37 cellular contexts compared by ENCODE assay signal in the genomic region with DNA sequence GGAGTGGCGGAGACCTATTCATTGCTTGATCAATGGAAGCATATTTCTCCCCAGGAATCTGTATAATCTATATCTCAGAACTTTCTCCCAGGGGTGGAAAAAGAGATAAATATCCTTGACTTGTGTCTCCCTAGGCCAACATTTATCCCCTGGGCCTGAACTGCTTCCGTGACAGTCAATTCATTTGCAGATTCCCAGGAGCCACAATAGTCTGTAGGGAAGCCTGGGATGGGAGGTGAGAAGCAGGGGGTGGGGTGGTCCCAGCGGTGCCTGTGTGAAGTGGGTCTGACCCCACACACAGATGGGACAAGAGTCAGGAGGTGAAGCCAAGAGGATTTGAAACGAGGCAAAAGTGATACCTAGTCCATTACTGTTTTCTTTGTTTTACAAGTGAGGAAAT.
"Had no signal": no experiment of that assay in that cellular context is flagged by ENCODE, and none has a peak within 500 bp of the region (broad histone marks: within the 10 kb centered on the region; RNA-seq: fewer than 3 reads in every experiment).

No MANE protein-coding gene starts in this region.

- FAIRE-seq: astrocyte had no signal

- H3K36me3 Mint-ChIP-seq: activated naive CD4-positive, alpha-beta T cell treated with anti-CD3 and anti-CD28 coated beads, Interleukin-2, amount 10 ng/mL, durations not matched to agents 7 days and 5 days; activated naive CD4-positive, alpha-beta T cell treated with anti-CD3 and anti-CD28 coated beads, Interleukin-2, amount 50 U/mL, for 24 hours; activated naive CD4-positive, alpha-beta T cell treated with anti-CD3 and anti-CD28 coated beads, Interleukin-2, amount 50 U/mL, for 72 hours; activated naive CD8-positive, alpha-beta T cell; activated naive CD8-positive, alpha-beta T cell treated with anti-CD3 and anti-CD28 coated beads, Interleukin-2, amount 10 ng/mL, durations not matched to agents 7 days and 5 days; brain had no signal

- H3K4me1 ChIP-seq: adrenal gland, ascending aorta, body of pancreas, breast epithelium had no signal

- H3K4me1 Mint-ChIP-seq: activated naive CD4-positive, alpha-beta T cell treated with anti-CD3 and anti-CD28 coated beads, Interleukin-2, amount 10 ng/mL, durations not matched to agents 7 days and 5 days; activated naive CD4-positive, alpha-beta T cell treated with anti-CD3 and anti-CD28 coated beads, Interleukin-2, amount 50 U/mL, for 24 hours; activated naive CD8-positive, alpha-beta T cell treated with anti-CD3 and anti-CD28 coated beads, Interleukin-2, amount 10 ng/mL, durations not matched to agents 7 days and 5 days; activated naive CD8-positive, alpha-beta T cell treated with anti-CD3 and anti-CD28 coated beads, Interleukin-2, amount 50 U/mL, for 24 hours; activated T-helper 17 cell treated with anti-CD3 and anti-CD28 coated beads, Interleukin-2, amount 50 U/mL, for 72 hours; central memory CD8-positive, alpha-beta T cell had no signal

- DNase-seq: activated effector memory CD4-positive, alpha-beta T cell treated with anti-CD3 and anti-CD28 coated beads, Interleukin-2, amount 50 U/mL, for 16 hours; activated effector memory CD4-positive, alpha-beta T cell treated with Interleukin-2 at 50 U/mL for 16 hours; activated gamma-delta T cell; activated gamma-delta T cell treated with Interleukin-2 at 50 U/mL for 16 hours; activated naive CD4-positive, alpha-beta T cell; activated naive CD4-positive, alpha-beta T cell treated with anti-CD3 and anti-CD28 coated beads for 36 hours; activated naive CD4-positive, alpha-beta T cell treated with anti-CD3 and anti-CD28 coated beads, Interleukin-2, amount 10 ng/mL, durations not matched to agents 7 days and 5 days; activated naive CD4-positive, alpha-beta T cell treated with anti-CD3 and anti-CD28 coated beads, Interleukin-2, amount 50 U/mL, for 16 hours; activated naive CD4-positive, alpha-beta T cell treated with Interleukin-2 at 50 U/mL for 16 hours; activated naive CD8-positive, alpha-beta T cell treated with anti-CD3 and anti-CD28 coated beads, Interleukin-2, amount 10 ng/mL, durations not matched to agents 7 days and 5 days; activated naive CD8-positive, alpha-beta T cell treated with anti-CD3 and anti-CD28 coated beads, Interleukin-2, amount 50 U/mL, for 24 hours; activated T-cell treated with anti-CD3 and anti-CD28 coated beads, Interleukin-2, amount 50 U/mL, for 1 hour; activated T-cell treated with anti-CD3 and anti-CD28 coated beads, Interleukin-2, amount 50 U/mL, for 24 hours; activated T-cell treated with anti-CD3 and anti-CD28 coated beads, Interleukin-2, amount 50 U/mL, for 4 hours; activated T-cell treated with anti-CD3 and anti-CD28 coated beads, Interleukin-2, amount 50 U/mL, for 48 hours; activated T-cell treated with anti-CD3 and anti-CD28 coated beads, Interleukin-2, amount 50 U/mL, for 72 hours; adrenal gland; amniotic stem cell; amygdala; anterior cingulate cortex; body of pancreas; brain microvascular endothelial cell; caudate nucleus; central memory CD4-positive, alpha-beta T cell; cerebellar nuclear complex had no signal

- H3K9me3 ChIP-seq: adrenal gland, ascending aorta, body of pancreas, breast epithelium had no signal

- H3K27me3 ChIP-seq: adrenal gland, ascending aorta, brain microvascular endothelial cell, cardiac muscle cell had no signal

- H3K36me3 ChIP-seq: adrenal gland, ascending aorta, brain microvascular endothelial cell, breast epithelium, cardiac muscle cell had no signal

- ATAC-seq: activated naive CD4-positive, alpha-beta T cell treated with anti-CD3 and anti-CD28 coated beads, Interleukin-2, amount 50 U/mL, for 72 hours; activated naive CD8-positive, alpha-beta T cell treated with anti-CD3 and anti-CD28 coated beads, Interleukin-2, amount 50 U/mL, for 24 hours; activated T-cell treated with anti-CD3 and anti-CD28 coated beads, Interleukin-2, amount 50 U/mL, for 4 hours; activated T-cell treated with anti-CD3 and anti-CD28 coated beads, Interleukin-2, amount 50 U/mL, for 72 hours; activated T-helper 17 cell treated with anti-CD3 and anti-CD28 coated beads, Interleukin-2, amount 50 U/mL, for 72 hours; body of pancreas had no signal

- H3K27me3 Mint-ChIP-seq: activated naive CD4-positive, alpha-beta T cell treated with anti-CD3 and anti-CD28 coated beads, Interleukin-2, amount 10 ng/mL, durations not matched to agents 7 days and 5 days; activated naive CD8-positive, alpha-beta T cell treated with anti-CD3 and anti-CD28 coated beads, Interleukin-2, amount 10 ng/mL, durations not matched to agents 7 days and 5 days; activated naive CD8-positive, alpha-beta T cell treated with anti-CD3 and anti-CD28 coated beads, Interleukin-2, amount 50 U/mL, for 24 hours; activated T-cell treated with anti-CD3 and anti-CD28 coated beads, Interleukin-2, amount 50 U/mL, for 24 hours; brain; central memory CD8-positive, alpha-beta T cell had no signal

- H3K9me3 Mint-ChIP-seq: activated naive CD4-positive, alpha-beta T cell treated with anti-CD3 and anti-CD28 coated beads for 36 hours; activated naive CD4-positive, alpha-beta T cell treated with anti-CD3 and anti-CD28 coated beads, Interleukin-2, amount 10 ng/mL, durations not matched to agents 7 days and 5 days; activated naive CD4-positive, alpha-beta T cell treated with anti-CD3 and anti-CD28 coated beads, Interleukin-2, amount 50 U/mL, for 24 hours; activated naive CD8-positive, alpha-beta T cell treated with anti-CD3 and anti-CD28 coated beads, Interleukin-2, amount 10 ng/mL, durations not matched to agents 7 days and 5 days; activated T-cell treated with anti-CD3 and anti-CD28 coated beads, Interleukin-2, amount 50 U/mL, for 24 hours; activated T-cell treated with anti-CD3 and anti-CD28 coated beads, Interleukin-2, amount 50 U/mL, for 4 hours; activated T-helper 1 cell treated with anti-CD3 and anti-CD28 coated beads, Interleukin-12 subunit alpha, Interleukin-12 subunit beta, Interleukin-2, Interleukin-4 antibody, amounts not matched to agents 30 ng/mL and 10 ng/mL and 1 ng/mL, durations not matched to agents 14 hours and 24 hours and 36 hours; activated T-helper 17 cell treated with anti-CD3 and anti-CD28 coated beads, Interleukin-2, amount 50 U/mL, for 72 hours; activated T-helper 2 cell treated with anti-CD3 and anti-CD28 coated beads, Interferon-gamma antibody, Interleukin-2, Interleukin-4, amounts not matched to agents 10 μg/mL and 5 μg/mL and 100 μg/mL, durations not matched to agents 14 hours and 24 hours and 36 hours; brain had no signal

- H3K4me3 Mint-ChIP-seq: activated naive CD4-positive, alpha-beta T cell treated with anti-CD3 and anti-CD28 coated beads for 36 hours; activated naive CD4-positive, alpha-beta T cell treated with anti-CD3 and anti-CD28 coated beads, Interleukin-2, amount 10 ng/mL, durations not matched to agents 7 days and 5 days; activated naive CD4-positive, alpha-beta T cell treated with anti-CD3 and anti-CD28 coated beads, Interleukin-2, amount 50 U/mL, for 24 hours; activated naive CD8-positive, alpha-beta T cell; activated naive CD8-positive, alpha-beta T cell treated with anti-CD3 and anti-CD28 coated beads, Interleukin-2, amount 10 ng/mL, durations not matched to agents 7 days and 5 days; activated naive CD8-positive, alpha-beta T cell treated with anti-CD3 and anti-CD28 coated beads, Interleukin-2, amount 50 U/mL, for 24 hours; activated T-cell treated with anti-CD3 and anti-CD28 coated beads, Interleukin-2, amount 50 U/mL, for 24 hours; activated T-cell treated with anti-CD3 and anti-CD28 coated beads, Interleukin-2, amount 50 U/mL, for 4 hours; activated T-cell treated with anti-CD3 and anti-CD28 coated beads, Interleukin-2, amount 50 U/mL, for 72 hours; activated T-helper 1 cell treated with anti-CD3 and anti-CD28 coated beads, Interleukin-12 subunit alpha, Interleukin-12 subunit beta, Interleukin-2, Interleukin-4 antibody, amounts not matched to agents 30 ng/mL and 10 ng/mL and 1 ng/mL, durations not matched to agents 14 hours and 24 hours and 36 hours; activated T-helper 17 cell treated with anti-CD3 and anti-CD28 coated beads, Interleukin-2, amount 50 U/mL, for 72 hours; brain; central memory CD8-positive, alpha-beta T cell had no signal

- H3K4me3 ChIP-seq: adrenal gland, ascending aorta, body of pancreas, breast epithelium, cardiac muscle cell had no signal

- H3K27ac Mint-ChIP-seq: activated naive CD4-positive, alpha-beta T cell treated with anti-CD3 and anti-CD28 coated beads for 36 hours; activated naive CD4-positive, alpha-beta T cell treated with anti-CD3 and anti-CD28 coated beads, Interleukin-2, amount 10 ng/mL, durations not matched to agents 7 days and 5 days; activated naive CD4-positive, alpha-beta T cell treated with anti-CD3 and anti-CD28 coated beads, Interleukin-2, amount 50 U/mL, for 24 hours; activated naive CD4-positive, alpha-beta T cell treated with anti-CD3 and anti-CD28 coated beads, Interleukin-2, amount 50 U/mL, for 72 hours; activated naive CD8-positive, alpha-beta T cell; activated naive CD8-positive, alpha-beta T cell treated with anti-CD3 and anti-CD28 coated beads, Interleukin-2, amount 10 ng/mL, durations not matched to agents 7 days and 5 days; activated naive CD8-positive, alpha-beta T cell treated with anti-CD3 and anti-CD28 coated beads, Interleukin-2, amount 50 U/mL, for 24 hours; activated T-cell treated with anti-CD3 and anti-CD28 coated beads, Interleukin-2, amount 50 U/mL, for 24 hours; activated T-cell treated with anti-CD3 and anti-CD28 coated beads, Interleukin-2, amount 50 U/mL, for 72 hours; activated T-helper 1 cell treated with anti-CD3 and anti-CD28 coated beads, Interleukin-12 subunit alpha, Interleukin-12 subunit beta, Interleukin-2, Interleukin-4 antibody, amounts not matched to agents 30 ng/mL and 10 ng/mL and 1 ng/mL, durations not matched to agents 14 hours and 24 hours and 36 hours; activated T-helper 17 cell treated with anti-CD3 and anti-CD28 coated beads, Interleukin-2, amount 50 U/mL, for 72 hours; activated T-helper 2 cell treated with anti-CD3 and anti-CD28 coated beads, Interferon-gamma antibody, Interleukin-2, Interleukin-4, amounts not matched to agents 10 μg/mL and 5 μg/mL and 100 μg/mL, durations not matched to agents 14 hours and 24 hours and 36 hours; brain had no signal

- H3K27ac ChIP-seq: adrenal gland, ascending aorta, body of pancreas, brain microvascular endothelial cell, breast epithelium, cardiac muscle cell had no signal
